In the genomic region with DNA sequence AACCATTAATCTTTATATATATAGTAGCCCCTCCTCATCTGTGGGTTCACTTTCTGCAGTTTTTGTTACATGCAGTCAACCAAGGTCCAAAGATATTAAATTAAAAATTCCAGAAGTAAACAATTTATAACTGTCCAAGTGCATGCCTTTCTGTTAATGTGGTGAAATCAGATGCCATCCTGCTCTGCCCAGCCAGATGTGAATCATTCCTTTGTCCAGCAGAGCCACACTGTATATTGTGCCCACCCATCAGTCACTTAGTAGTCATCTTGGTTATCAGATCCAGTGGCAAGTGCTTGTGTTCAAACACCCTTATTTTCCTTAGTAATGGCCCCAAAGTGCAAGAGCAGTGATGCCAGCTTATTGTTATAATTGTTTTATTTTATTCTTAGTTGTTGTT, we compare ENCODE assay signal across 28 cellular contexts. TPM values are rescaled to one million over a fixed set of nuclear protein-coding genes. Genes with fewer than 3 reads are reported as not detected.
"Had no signal": no experiment of that assay in that cellular context is flagged by ENCODE, and none has a peak within 500 bp of the region (broad histone marks: within the 10 kb centered on the region; RNA-seq: fewer than 3 reads in every experiment).

No MANE protein-coding gene starts in this region.

- H3K27ac Mint-ChIP-seq: dendritic cell treated with granulocyte-macrophage colony-stimulating factor and Interleukin-4, amounts not matched to agents 40 ng/mL and 50 ng/mL, for 4 days; endodermal cell; immature natural killer cell; natural killer cell; stimulated activated naive B cell treated with anti-CD40 and anti-IgM and Interleukin-4, amounts not matched to agents 10 μg/mL and 1 μg/mL and 100 μg/mL, for 72 hours; stimulated activated naive CD8-positive, alpha-beta T cell treated with anti-CD3 and anti-CD28 coated beads, Interleukin-15, Interleukin-2, amounts not matched to agents 100 ng/mL and 50 ng/mL, for 24 hours had no signal

- DNase-seq: colonic mucosa; effector CD8-positive, alpha-beta T cell; endodermal cell; hypothalamus; immature natural killer cell; islet precursor cell; kidney glomerular epithelial cell; left ventricle myocardium superior; lower lobe of right lung; natural killer cell; occipital lobe; ovary; posterior cingulate gyrus; psoas muscle; right cardiac atrium; sigmoid colon; spleen; stimulated activated CD4-positive, alpha-beta T cell treated with anti-CD3 and anti-CD28 coated beads, Interleukin-15, amount 100 ng/mL, for 24 hours; stimulated activated CD4-positive, alpha-beta T cell treated with anti-CD3 and anti-CD28 coated beads, Interleukin-2, amount 100 ng/mL, for 48 hours; stimulated activated naive B cell treated with anti-CD40 and anti-IgM and Interleukin-4, amounts not matched to agents 10 μg/mL and 1 μg/mL and 100 μg/mL, for 72 hours; upper lobe of left lung had no signal

- H3K27me3 ChIP-seq: colonic mucosa, esophagus muscularis mucosa, ovary, sigmoid colon, tibial nerve, upper lobe of left lung had no signal

- H3K9me3 Mint-ChIP-seq: dendritic cell treated with granulocyte-macrophage colony-stimulating factor and Interleukin-4, amounts not matched to agents 40 ng/mL and 50 ng/mL, for 4 days had no signal

- H3K4me3 Mint-ChIP-seq: dendritic cell treated with granulocyte-macrophage colony-stimulating factor and Interleukin-4, amounts not matched to agents 40 ng/mL and 50 ng/mL, for 4 days; endodermal cell; immature natural killer cell; natural killer cell; stimulated activated naive B cell treated with anti-CD40 and anti-IgM and Interleukin-4, amounts not matched to agents 10 μg/mL and 1 μg/mL and 100 μg/mL, for 72 hours; stimulated activated naive CD8-positive, alpha-beta T cell treated with anti-CD3 and anti-CD28 coated beads, Interleukin-15, Interleukin-2, amounts not matched to agents 100 ng/mL and 50 ng/mL, for 24 hours had no signal

- H3K27ac ChIP-seq: colonic mucosa, epithelial cell of prostate, esophagus muscularis mucosa, lower lobe of right lung, ovary, psoas muscle, sigmoid colon, skin epidermis, spleen, thoracic aorta, tibial nerve, upper lobe of left lung had no signal

- H3K4me1 Mint-ChIP-seq: endodermal cell; immature natural killer cell; natural killer cell; stimulated activated naive B cell treated with anti-CD40 and anti-IgM and Interleukin-4, amounts not matched to agents 10 μg/mL and 1 μg/mL and 100 μg/mL, for 72 hours had no signal

- ATAC-seq: left ventricle myocardium superior, lower lobe of right lung, natural killer cell, psoas muscle had no signal

- H3K4me1 ChIP-seq: colonic mucosa, esophagus muscularis mucosa, lower lobe of right lung, psoas muscle, sigmoid colon, spleen, tibial nerve, upper lobe of left lung had no signal

- H3K4me3 ChIP-seq: colonic mucosa, esophagus muscularis mucosa, lower lobe of right lung, ovary, psoas muscle, sigmoid colon, skin epidermis, spleen, thoracic aorta, tibial nerve, upper lobe of left lung had no signal

- H3K36me3 Mint-ChIP-seq: natural killer cell; stimulated activated naive B cell treated with anti-CD40 and anti-IgM and Interleukin-4, amounts not matched to agents 10 μg/mL and 1 μg/mL and 100 μg/mL, for 72 hours had no signal

- H3K36me3 ChIP-seq: colonic mucosa, esophagus muscularis mucosa, lower lobe of right lung, ovary, sigmoid colon, spleen, thoracic aorta, tibial nerve, upper lobe of left lung had no signal

- H3K27me3 Mint-ChIP-seq: stimulated activated naive B cell treated with anti-CD40 and anti-IgM and Interleukin-4, amounts not matched to agents 10 μg/mL and 1 μg/mL and 100 μg/mL, for 72 hours had no signal

- H3K9me3 ChIP-seq: colonic mucosa, esophagus muscularis mucosa, lower lobe of right lung, ovary, psoas muscle, sigmoid colon, thoracic aorta, tibial nerve, upper lobe of left lung had no signal

RNA-seq across cellular contexts. Expression of a gene that starts 17.2 kb away (rescaled TPM):
- total RNA-seq: natural killer cell had no signal
